In the genomic region with DNA sequence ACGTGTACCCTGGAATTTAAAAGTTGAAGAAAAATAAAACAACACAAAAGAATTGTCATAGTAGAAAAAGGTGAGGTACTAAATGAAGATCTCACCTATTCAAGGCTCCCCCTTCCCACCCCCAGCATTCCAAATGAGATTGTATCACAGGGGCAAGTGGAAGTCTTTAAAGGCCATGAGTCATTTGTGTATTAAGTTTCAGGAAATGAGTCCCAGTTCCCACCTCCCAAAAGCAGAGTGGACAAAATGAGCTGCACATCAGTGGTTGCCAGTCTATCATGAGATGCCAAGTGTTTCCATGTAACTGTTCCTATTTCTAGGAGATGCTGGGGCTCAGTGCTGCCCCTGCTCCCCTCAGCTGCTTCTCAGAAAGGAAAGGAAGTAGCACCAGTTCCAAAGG, we compare ENCODE assay signal across 2 cellular contexts.
TF ChIP-seq lines count a peak whose summit lies in the region.

No MANE protein-coding gene starts in this region.

TF ChIP-seq in SK-N-SH, 30 proteins besides CTCF, POLR2A, EP300 and RAD21 (continued from another document):
- 0 out of 2 replicates have a peak, but pooled peaks have one; percentile 27 for TF ChIP-seq ELF1 (IDR thresholded peaks at IDR 0.05)
- 0 out of 2 replicates have a peak, but pooled peaks have one; percentile 10 for TF ChIP-seq JUND (IDR thresholded peaks at IDR 0.05)
- no peak for TF ChIP-seq GATA2 (CRISPR knock-in tag; IDR thresholded peaks at IDR 0.05)
TF ChIP-seq in SK-N-SH: peak in this region for 3.

TF ChIP-seq in SK-N-SH treated with all-trans-retinoic acid at 6 μM for 48 hours, 23 proteins besides CTCF, POLR2A, EP300 and RAD21:
- TF ChIP-seq, protein P1, sequence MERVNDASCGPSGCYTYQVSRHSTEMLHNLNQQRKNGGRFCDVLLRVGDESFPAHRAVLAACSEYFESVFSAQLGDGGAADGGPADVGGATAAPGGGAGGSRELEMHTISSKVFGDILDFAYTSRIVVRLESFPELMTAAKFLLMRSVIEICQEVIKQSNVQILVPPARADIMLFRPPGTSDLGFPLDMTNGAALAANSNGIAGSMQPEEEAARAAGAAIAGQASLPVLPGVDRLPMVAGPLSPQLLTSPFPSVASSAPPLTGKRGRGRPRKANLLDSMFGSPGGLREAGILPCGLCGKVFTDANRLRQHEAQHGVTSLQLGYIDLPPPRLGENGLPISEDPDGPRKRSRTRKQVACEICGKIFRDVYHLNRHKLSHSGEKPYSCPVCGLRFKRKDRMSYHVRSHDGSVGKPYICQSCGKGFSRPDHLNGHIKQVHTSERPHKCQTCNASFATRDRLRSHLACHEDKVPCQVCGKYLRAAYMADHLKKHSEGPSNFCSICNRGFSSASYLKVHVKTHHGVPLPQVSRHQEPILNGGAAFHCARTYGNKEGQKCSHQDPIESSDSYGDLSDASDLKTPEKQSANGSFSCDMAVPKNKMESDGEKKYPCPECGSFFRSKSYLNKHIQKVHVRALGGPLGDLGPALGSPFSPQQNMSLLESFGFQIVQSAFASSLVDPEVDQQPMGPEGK (CRISPR knock-in tag; IDR thresholded peaks at IDR 0.05; ENCODE audit: borderline replicate concordance), result no peak
- TF ChIP-seq, protein P2, sequence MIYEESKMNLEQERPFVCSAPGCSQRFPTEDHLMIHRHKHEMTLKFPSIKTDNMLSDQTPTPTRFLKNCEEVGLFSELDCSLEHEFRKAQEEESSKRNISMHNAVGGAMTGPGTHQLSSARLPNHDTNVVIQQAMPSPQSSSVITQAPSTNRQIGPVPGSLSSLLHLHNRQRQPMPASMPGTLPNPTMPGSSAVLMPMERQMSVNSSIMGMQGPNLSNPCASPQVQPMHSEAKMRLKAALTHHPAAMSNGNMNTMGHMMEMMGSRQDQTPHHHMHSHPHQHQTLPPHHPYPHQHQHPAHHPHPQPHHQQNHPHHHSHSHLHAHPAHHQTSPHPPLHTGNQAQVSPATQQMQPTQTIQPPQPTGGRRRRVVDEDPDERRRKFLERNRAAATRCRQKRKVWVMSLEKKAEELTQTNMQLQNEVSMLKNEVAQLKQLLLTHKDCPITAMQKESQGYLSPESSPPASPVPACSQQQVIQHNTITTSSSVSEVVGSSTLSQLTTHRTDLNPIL (CRISPR knock-in tag; IDR thresholded peaks at IDR 0.05; ENCODE audit: low read depth), result no peak
- TF ChIP-seq SNAI2 (CRISPR knock-in tag; IDR thresholded peaks at IDR 0.05), result no peak
- no peak for TF ChIP-seq BACH2 (CRISPR knock-in tag; IDR thresholded peaks at IDR 0.05; ENCODE audit: borderline replicate concordance)
- no peak for TF ChIP-seq ISL1 (CRISPR knock-in tag; IDR thresholded peaks at IDR 0.05)
- TF ChIP-seq ZC3H10 (CRISPR knock-in tag; IDR thresholded peaks at IDR 0.05), result no peak
- TF ChIP-seq ZNF565 (CRISPR knock-in tag; conservative IDR thresholded peaks at IDR 0.05; ENCODE audit: low read depth), result no peak
- TF ChIP-seq ESRRG (CRISPR knock-in tag; IDR thresholded peaks at IDR 0.05), result no peak
- TF ChIP-seq, protein P3, sequence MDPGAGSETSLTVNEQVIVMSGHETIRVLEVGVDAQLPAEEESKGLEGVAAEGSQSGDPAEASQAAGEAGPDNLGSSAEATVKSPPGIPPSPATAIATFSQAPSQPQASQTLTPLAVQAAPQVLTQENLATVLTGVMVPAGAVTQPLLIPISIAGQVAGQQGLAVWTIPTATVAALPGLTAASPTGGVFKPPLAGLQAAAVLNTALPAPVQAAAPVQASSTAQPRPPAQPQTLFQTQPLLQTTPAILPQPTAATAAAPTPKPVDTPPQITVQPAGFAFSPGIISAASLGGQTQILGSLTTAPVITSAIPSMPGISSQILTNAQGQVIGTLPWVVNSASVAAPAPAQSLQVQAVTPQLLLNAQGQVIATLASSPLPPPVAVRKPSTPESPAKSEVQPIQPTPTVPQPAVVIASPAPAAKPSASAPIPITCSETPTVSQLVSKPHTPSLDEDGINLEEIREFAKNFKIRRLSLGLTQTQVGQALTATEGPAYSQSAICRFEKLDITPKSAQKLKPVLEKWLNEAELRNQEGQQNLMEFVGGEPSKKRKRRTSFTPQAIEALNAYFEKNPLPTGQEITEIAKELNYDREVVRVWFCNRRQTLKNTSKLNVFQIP (CRISPR knock-in tag; IDR thresholded peaks at IDR 0.05; ENCODE audit: borderline replicate concordance, low read depth), result no peak
